In the genomic region with DNA sequence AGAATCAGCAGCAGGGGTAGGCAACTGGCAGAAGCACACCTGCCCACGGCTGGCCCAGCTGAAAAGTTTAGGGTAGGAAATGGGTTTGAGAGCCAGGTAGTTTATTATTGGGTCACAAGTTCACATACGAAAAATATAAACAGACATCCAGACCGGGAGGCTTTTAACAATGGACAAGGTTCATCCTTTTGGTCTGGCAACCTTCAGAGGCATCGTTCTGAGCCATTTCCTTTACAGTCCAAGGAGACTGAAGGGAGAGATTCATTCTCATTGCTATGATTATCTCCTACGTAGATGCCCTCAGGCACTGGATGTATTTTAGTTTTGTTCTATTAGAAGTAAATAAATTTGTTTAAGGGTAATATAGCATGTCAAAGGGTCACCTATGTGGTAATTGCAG, we compare ENCODE assay signal across 18 cellular contexts.
"Had no signal": no experiment of that assay in that cellular context is flagged by ENCODE, and none has a peak within 500 bp of the region (broad histone marks: within the 10 kb centered on the region; RNA-seq: fewer than 3 reads in every experiment).

No MANE protein-coding gene starts in this region.

- DNase-seq: activated CD4-positive, alpha-beta memory T cell treated with anti-CD3 and anti-CD28 coated beads for 36 hours; activated CD8-positive, alpha-beta memory T cell treated with anti-CD3 and anti-CD28 coated beads, Interleukin-2, amount 10 ng/mL, durations not matched to agents 7 days and 5 days; activated naive CD4-positive, alpha-beta T cell treated with anti-CD3 and anti-CD28 coated beads for 36 hours; activated naive CD8-positive, alpha-beta T cell treated with anti-CD3 and anti-CD28 coated beads, Interleukin-2, amount 50 U/mL, for 24 hours; activated T-cell treated with anti-CD3 and anti-CD28 coated beads, Interleukin-2, amount 50 U/mL, for 1 hour; aorta; cerebellar nuclear complex; effector memory CD8-positive, alpha-beta T cell; hippocampal formation; kidney; nephron progenitor cell; occipital lobe; right cardiac atrium; spleen; stomach; WERI-Rb-1 had no signal

- H3K36me3 Mint-ChIP-seq: activated CD4-positive, alpha-beta memory T cell treated with anti-CD3 and anti-CD28 coated beads for 36 hours; activated CD8-positive, alpha-beta memory T cell treated with anti-CD3 and anti-CD28 coated beads, Interleukin-2, amount 10 ng/mL, durations not matched to agents 7 days and 5 days had no signal

- H3K9me3 ChIP-seq: spleen, stomach, thoracic aorta had no signal

- H3K4me3 ChIP-seq: spleen, stomach, thoracic aorta had no signal

- H3K27me3 Mint-ChIP-seq: activated CD4-positive, alpha-beta memory T cell treated with anti-CD3 and anti-CD28 coated beads for 36 hours had no signal

- H3K36me3 ChIP-seq: spleen, stomach, thoracic aorta, WERI-Rb-1 had no signal

- H3K4me3 Mint-ChIP-seq: activated CD4-positive, alpha-beta memory T cell treated with anti-CD3 and anti-CD28 coated beads for 36 hours; activated CD8-positive, alpha-beta memory T cell treated with anti-CD3 and anti-CD28 coated beads, Interleukin-2, amount 10 ng/mL, durations not matched to agents 7 days and 5 days; activated naive CD4-positive, alpha-beta T cell treated with anti-CD3 and anti-CD28 coated beads for 36 hours; activated naive CD8-positive, alpha-beta T cell treated with anti-CD3 and anti-CD28 coated beads, Interleukin-2, amount 50 U/mL, for 24 hours; effector memory CD8-positive, alpha-beta T cell; nephron progenitor cell had no signal

- H3K27me3 ChIP-seq: spleen, stomach had no signal

- H3K27ac ChIP-seq: spleen, thoracic aorta, WERI-Rb-1 had no signal

- H3K27ac Mint-ChIP-seq: activated CD4-positive, alpha-beta memory T cell treated with anti-CD3 and anti-CD28 coated beads for 36 hours; activated CD8-positive, alpha-beta memory T cell treated with anti-CD3 and anti-CD28 coated beads, Interleukin-2, amount 10 ng/mL, durations not matched to agents 7 days and 5 days; activated naive CD4-positive, alpha-beta T cell treated with anti-CD3 and anti-CD28 coated beads for 36 hours; activated naive CD8-positive, alpha-beta T cell treated with anti-CD3 and anti-CD28 coated beads, Interleukin-2, amount 50 U/mL, for 24 hours; activated T-helper 2 cell treated with anti-CD3 and anti-CD28 coated beads, Interferon-gamma antibody, Interleukin-2, Interleukin-4, amounts not matched to agents 10 μg/mL and 5 μg/mL and 100 μg/mL, durations not matched to agents 14 hours and 24 hours and 36 hours; effector memory CD8-positive, alpha-beta T cell; nephron progenitor cell had no signal

- H3K9me3 Mint-ChIP-seq: activated CD4-positive, alpha-beta memory T cell treated with anti-CD3 and anti-CD28 coated beads for 36 hours; activated naive CD4-positive, alpha-beta T cell treated with anti-CD3 and anti-CD28 coated beads for 36 hours; activated naive CD8-positive, alpha-beta T cell treated with anti-CD3 and anti-CD28 coated beads, Interleukin-2, amount 50 U/mL, for 24 hours; activated T-helper 2 cell treated with anti-CD3 and anti-CD28 coated beads, Interferon-gamma antibody, Interleukin-2, Interleukin-4, amounts not matched to agents 10 μg/mL and 5 μg/mL and 100 μg/mL, durations not matched to agents 14 hours and 24 hours and 36 hours; effector memory CD8-positive, alpha-beta T cell; nephron progenitor cell had no signal

- H3K4me1 Mint-ChIP-seq: activated CD8-positive, alpha-beta memory T cell treated with anti-CD3 and anti-CD28 coated beads, Interleukin-2, amount 10 ng/mL, durations not matched to agents 7 days and 5 days; activated naive CD8-positive, alpha-beta T cell treated with anti-CD3 and anti-CD28 coated beads, Interleukin-2, amount 50 U/mL, for 24 hours had no signal
